In the genomic region with DNA sequence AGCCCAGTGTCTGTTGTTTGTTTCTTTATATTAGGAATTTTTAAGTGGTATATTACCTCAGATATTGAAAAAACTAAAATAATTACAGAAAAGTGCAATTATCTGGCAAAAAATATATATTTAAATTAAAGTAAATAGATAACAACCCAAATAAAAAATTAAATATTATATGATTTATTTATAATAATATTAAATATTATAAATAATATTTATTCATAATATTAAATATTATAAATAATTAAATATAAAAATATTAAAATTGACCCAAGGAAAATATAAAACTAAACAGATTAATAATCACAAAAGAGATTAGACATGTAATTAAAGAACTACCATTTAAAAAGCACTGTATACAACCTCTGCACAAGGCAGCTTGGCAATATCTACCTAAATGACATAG, we compare ENCODE assay signal across 19 cellular contexts.
DNase-seq lines count a peak whose midpoint lies in the region; ATAC-seq, FAIRE-seq and TF ChIP-seq lines count a peak whose summit lies in the region.
"Had no signal": no experiment of that assay in that cellular context is flagged by ENCODE, and none has a peak within 500 bp of the region (broad histone marks: within the 10 kb centered on the region; RNA-seq: fewer than 3 reads in every experiment).

No MANE protein-coding gene starts in this region.

- no peaks in the 10 kb centered on the region for H3K27me3 Mint-ChIP-seq in WTC11 (ENCODE audit: low read depth)
- peaks cover 4% of the 10 kb centered on the region for H3K27me3 Mint-ChIP-seq in activated CD4-positive, alpha-beta T cell treated with anti-CD3 and anti-CD28 coated beads for 36 hours

- H3K4me3 ChIP-seq in kidney (ENCODE audit: low read length in 2 of 2) = no peak overlapping the region
- H3K4me3 ChIP-seq in SJCRH30 = no peak overlapping the region
- H3K4me3 ChIP-seq: GM12878, GM23248 had no signal

- TF ChIP-seq CTCF in WTC11 (IDR thresholded peaks at IDR 0.05) (no peak), kidney (IDR thresholded peaks at IDR 0.05; ENCODE audit: borderline replicate concordance, extremely low read depth, insufficient read depth) (no peak)

- no peak overlapping the region for H3K27ac Mint-ChIP-seq in WTC11
- no peak overlapping the region for H3K27ac Mint-ChIP-seq in activated CD4-positive, alpha-beta T cell treated with anti-CD3 and anti-CD28 coated beads for 36 hours
- H3K27ac Mint-ChIP-seq: CD4-positive, alpha-beta memory T cell had no signal

- H3K27me3 ChIP-seq in SJCRH30 = no peaks in the 10 kb centered on the region

- H3K9me3 ChIP-seq in kidney (ENCODE audit: control insufficient read depth in 1 of 2, low read length in 2 of 2) (no peaks in the 10 kb centered on the region), SJCRH30 (replicated peaks) (no peaks in the 10 kb centered on the region)

- peaks cover 29% of the 10 kb centered on the region for H3K9me3 Mint-ChIP-seq in WTC11
- H3K9me3 Mint-ChIP-seq in activated CD4-positive, alpha-beta T cell treated with anti-CD3 and anti-CD28 coated beads for 36 hours (ENCODE audit: low read depth) = peaks cover 2% of the 10 kb centered on the region

- no peaks in the 10 kb centered on the region for H3K4me1 Mint-ChIP-seq in WTC11
- H3K4me1 Mint-ChIP-seq in activated CD4-positive, alpha-beta T cell treated with anti-CD3 and anti-CD28 coated beads for 36 hours = no peaks in the 10 kb centered on the region
- H3K4me1 Mint-ChIP-seq: CD4-positive, alpha-beta memory T cell had no signal

- FAIRE-seq in G401.6 (lab: Jason Lieb, UNC) (peak; percentile 94), kidney (lab: Jason Lieb, UNC) (peak; percentile 95)
- FAIRE-seq: GM12878, H1 had no signal

- H3K4me3 Mint-ChIP-seq in WTC11 = no peak overlapping the region
- no peak overlapping the region for H3K4me3 Mint-ChIP-seq in activated CD4-positive, alpha-beta T cell treated with anti-CD3 and anti-CD28 coated beads for 36 hours
- H3K4me3 Mint-ChIP-seq: CD4-positive, alpha-beta memory T cell had no signal

- H3K9ac ChIP-seq in kidney (ENCODE audit: low read length in 2 of 2) = no peak overlapping the region
- H3K9ac ChIP-seq: GM23248 had no signal

- H3K27ac ChIP-seq in kidney (ENCODE audit: low read depth in 2 of 2, low read length in 2 of 2) (no peak overlapping the region), SJCRH30 (no peak overlapping the region)
- H3K27ac ChIP-seq: GM23248 had no signal

- CTCF ChIA-PET in WTC11 (lab: Charles Lee) = no interaction called here
- CTCF ChIA-PET in activated CD4-positive, alpha-beta T cell treated with anti-CD3 and anti-CD28 coated beads for 36 hours (lab: Charles Lee) = no interaction called here

- H3K36me3 Mint-ChIP-seq in WTC11 = 0 out of 2 replicates have a peak, but pooled peaks cover 5% of the 10 kb centered on the region
- H3K36me3 Mint-ChIP-seq in activated CD4-positive, alpha-beta T cell treated with anti-CD3 and anti-CD28 coated beads for 36 hours (ENCODE audit: low read depth) = no peaks in the 10 kb centered on the region
- H3K36me3 Mint-ChIP-seq: CD4-positive, alpha-beta memory T cell had no signal

- intact Hi-C loops in kidney (cut with DNase I) = no loop called here
- intact Hi-C loops in activated CD4-positive, alpha-beta T cell treated with anti-CD3 and anti-CD28 coated beads for 36 hours (cut with DNase I, micrococcal nuclease) = no loop called here

- H3K36me3 ChIP-seq in kidney (ENCODE audit: control insufficient read depth in 1 of 2, insufficient read depth in 2 of 2, low read length in 2 of 2) (no peaks in the 10 kb centered on the region), SJCRH30 (no peaks in the 10 kb centered on the region)

- no peaks in the 10 kb centered on the region for H3K4me1 ChIP-seq in kidney (ENCODE audit: control insufficient read depth in 1 of 2, insufficient read depth in 1 of 2, low read depth in 1 of 2, low read length in 2 of 2)
- no peaks in the 10 kb centered on the region for H3K4me1 ChIP-seq in SJCRH30

- POLR2A ChIA-PET in WTC11 (lab: Charles Lee) = no interaction called here
- POLR2A ChIA-PET in activated CD4-positive, alpha-beta T cell treated with anti-CD3 and anti-CD28 coated beads for 36 hours (lab: Charles Lee) = no interaction called here

- ATAC-seq in WTC11 (no peak), HG03025 (IDR thresholded peaks at IDR 0.05; ENCODE audit: low FRiP score, unreplicated experiment) (no peak)
- ATAC-seq in activated CD4-positive, alpha-beta T cell treated with anti-CD3 and anti-CD28 coated beads for 36 hours = no peak
- ATAC-seq: GM12878 had no signal

- DNase-seq in WTC11 (ENCODE audit: low spot score) (no peak), kidney (no peak), NCI-H1417 treated with DMSO at 0.1 percent for 48 hours (lab: John Stamatoyannopoulos, UW) (no peak), SJCRH30 (no peak)
- DNase-seq in activated CD4-positive, alpha-beta T cell treated with anti-CD3 and anti-CD28 coated beads for 36 hours = no peak
- DNase-seq: 8988T; C1 segment of cervical spinal cord; CD4-positive, alpha-beta memory T cell; COR-L47; DMS153; DND-41; GDM1; GM23248; H7; HCEC 1CT had no signal

TF ChIP-seq in WTC11, 78 proteins besides CTCF, POLR2A, EP300 and RAD21:
- TF ChIP-seq, protein P1, sequence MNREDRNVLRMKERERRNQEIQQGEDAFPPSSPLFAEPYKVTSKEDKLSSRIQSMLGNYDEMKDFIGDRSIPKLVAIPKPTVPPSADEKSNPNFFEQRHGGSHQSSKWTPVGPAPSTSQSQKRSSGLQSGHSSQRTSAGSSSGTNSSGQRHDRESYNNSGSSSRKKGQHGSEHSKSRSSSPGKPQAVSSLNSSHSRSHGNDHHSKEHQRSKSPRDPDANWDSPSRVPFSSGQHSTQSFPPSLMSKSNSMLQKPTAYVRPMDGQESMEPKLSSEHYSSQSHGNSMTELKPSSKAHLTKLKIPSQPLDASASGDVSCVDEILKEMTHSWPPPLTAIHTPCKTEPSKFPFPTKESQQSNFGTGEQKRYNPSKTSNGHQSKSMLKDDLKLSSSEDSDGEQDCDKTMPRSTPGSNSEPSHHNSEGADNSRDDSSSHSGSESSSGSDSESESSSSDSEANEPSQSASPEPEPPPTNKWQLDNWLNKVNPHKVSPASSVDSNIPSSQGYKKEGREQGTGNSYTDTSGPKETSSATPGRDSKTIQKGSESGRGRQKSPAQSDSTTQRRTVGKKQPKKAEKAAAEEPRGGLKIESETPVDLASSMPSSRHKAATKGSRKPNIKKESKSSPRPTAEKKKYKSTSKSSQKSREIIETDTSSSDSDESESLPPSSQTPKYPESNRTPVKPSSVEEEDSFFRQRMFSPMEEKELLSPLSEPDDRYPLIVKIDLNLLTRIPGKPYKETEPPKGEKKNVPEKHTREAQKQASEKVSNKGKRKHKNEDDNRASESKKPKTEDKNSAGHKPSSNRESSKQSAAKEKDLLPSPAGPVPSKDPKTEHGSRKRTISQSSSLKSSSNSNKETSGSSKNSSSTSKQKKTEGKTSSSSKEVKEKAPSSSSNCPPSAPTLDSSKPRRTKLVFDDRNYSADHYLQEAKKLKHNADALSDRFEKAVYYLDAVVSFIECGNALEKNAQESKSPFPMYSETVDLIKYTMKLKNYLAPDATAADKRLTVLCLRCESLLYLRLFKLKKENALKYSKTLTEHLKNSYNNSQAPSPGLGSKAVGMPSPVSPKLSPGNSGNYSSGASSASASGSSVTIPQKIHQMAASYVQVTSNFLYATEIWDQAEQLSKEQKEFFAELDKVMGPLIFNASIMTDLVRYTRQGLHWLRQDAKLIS (CRISPR knock-in tag; IDR thresholded peaks at IDR 0.05; ENCODE audit: borderline replicate concordance) = no peak
- TF ChIP-seq SMAD4 (CRISPR knock-in tag; IDR thresholded peaks at IDR 0.05) = no peak
- no peak for TF ChIP-seq OVOL2 (CRISPR knock-in tag; IDR thresholded peaks at IDR 0.05; ENCODE audit: borderline replicate concordance)
- no peak for TF ChIP-seq ARID4B (CRISPR knock-in tag; IDR thresholded peaks at IDR 0.05; ENCODE audit: borderline replicate concordance)
- TF ChIP-seq HMGA2 (CRISPR knock-in tag; IDR thresholded peaks at IDR 0.05) = peak; percentile 94; the same call in 1 of the 2 replicates
